ENCODE assay signal across 8 cellular contexts in the genomic region with DNA sequence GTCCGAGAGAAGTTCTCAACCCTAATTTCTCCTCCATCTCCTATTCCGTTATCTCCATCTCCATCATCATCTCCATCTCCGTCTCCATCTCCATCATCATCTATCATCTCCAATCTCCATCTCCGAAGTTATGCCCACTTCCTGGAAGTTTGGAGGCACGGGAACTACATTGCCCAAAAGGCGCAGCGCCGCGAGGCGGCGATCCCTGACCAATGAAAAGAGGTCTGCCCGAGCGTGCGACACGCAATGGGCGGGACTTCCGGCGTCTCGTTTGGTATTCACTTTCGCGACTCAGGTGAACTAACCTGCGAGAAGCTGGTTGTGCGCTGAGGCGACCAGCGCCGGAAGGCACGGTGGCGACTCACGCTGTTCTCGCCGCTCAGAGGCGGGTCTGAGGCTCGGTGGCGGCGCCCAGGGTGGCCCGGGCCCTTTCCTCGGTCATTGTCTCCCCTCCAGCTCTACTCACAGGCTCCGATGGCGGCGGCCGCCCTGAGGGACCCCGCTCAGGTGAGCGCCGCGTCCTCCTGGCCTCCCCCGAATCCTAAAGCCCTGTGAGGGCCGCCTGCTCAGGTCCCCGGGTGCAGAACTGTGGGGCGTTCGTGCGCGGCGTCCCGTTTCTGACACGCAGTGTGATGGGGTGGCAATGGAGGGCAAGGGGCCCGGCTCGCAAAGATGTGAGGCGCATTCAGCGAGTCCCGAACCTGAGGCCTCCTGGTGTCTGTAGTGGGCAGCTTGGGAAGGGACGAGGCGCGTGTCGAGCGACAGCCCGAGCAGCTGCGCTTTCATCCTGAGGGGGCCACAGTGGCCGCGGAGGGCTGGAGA. TPM values are rescaled to one million over a fixed set of nuclear protein-coding genes. Genes with fewer than 3 reads are reported as not detected.
DNase-seq lines count a peak whose midpoint lies in the region; ATAC-seq lines count a peak whose summit lies in the region.
"Not testable (repeated sequence)": the region's sequence is repeated elsewhere in the genome, so short reads cannot be mapped to it uniquely, and the experiment has no call there.

A gene (plus strand): TSS at position 274 of the 822 bp plus-strand sequence. CDS start 201 bp downstream, at position 475.

- peaks cover 10 to 15% (median 11%) of the 10 kb centered on the region in 3 donors for H3K4me1 Mint-ChIP-seq in IgD-negative memory B cell

- H3K9me3 Mint-ChIP-seq in IgD-negative memory B cell, result peaks cover 11 to 24% (median 18%) of the 10 kb centered on the region in 3 donors

- not testable (repeated sequence) for H3K27me3 Mint-ChIP-seq in IgD-negative memory B cell

- not testable (repeated sequence) for H3K4me1 ChIP-seq in esophagus (ENCODE audit: control insufficient read depth in 2 of 2, insufficient read depth in 2 of 2, low read length in 1 of 2); mucosa of stomach (ENCODE audit: control insufficient read depth, insufficient read depth, low read length)

- H3K36me3 Mint-ChIP-seq in IgD-negative memory B cell, result peaks cover 30% of the 10 kb centered on the region

- H3K4me3 Mint-ChIP-seq in IgD-negative memory B cell, result peak within 1 kb of the TSS; percentile 68 to 91 (median 86)

- H3K27me3 ChIP-seq in esophagus (ENCODE audit: control insufficient read depth in 1 of 2, insufficient read depth in 2 of 2, low read length in 2 of 2); mucosa of stomach (ENCODE audit: control insufficient read depth, insufficient read depth, low read length): not testable (repeated sequence)

- WGBS in esophagus, 2 donors, result 1 to 2% methylated on average over 57 to 59 of the region's 69 CpGs

- peak; percentile 74 for DNase-seq in DMS153 (lab: John Stamatoyannopoulos, UW)
- peak; percentile 93 for DNase-seq in OCI-M1 (lab: John Stamatoyannopoulos, UW)
- peak; percentile 86 for DNase-seq in activated T-cell treated with anti-CD3 and anti-CD28 coated beads for 48 hours (ENCODE audit: low read depth)
- DNase-seq in stimulated activated CD8-positive, alpha-beta memory T cell treated with anti-CD3 and anti-CD28 coated beads, Interleukin-4, amount 100 ng/mL, for 4 hours (ENCODE audit: low read depth in 2 of 2, low spot score in 1 of 2), result peak; percentile 88 to 89

- ATAC-seq in GM21529 (IDR thresholded peaks at IDR 0.05; ENCODE audit: unreplicated experiment), result peak; percentile 92

- peak within 1 kb of the TSS; percentile 62 to 92 for H3K27ac ChIP-seq in esophagus (ENCODE audit: low read depth in 2 of 2, low read length in 1 of 2)

- H3K9ac ChIP-seq in mucosa of stomach (ENCODE audit: low read length), result peak within 1 kb of the TSS; percentile 84

- H3K27ac Mint-ChIP-seq in IgD-negative memory B cell, result peak within 1 kb of the TSS; percentile 5 to 96 (median 40)

- H3K36me3 ChIP-seq in esophagus (ENCODE audit: control insufficient read depth in 2 of 2, insufficient read depth in 2 of 2, low read length in 1 of 2), result peaks cover 8 to 12% of the 10 kb centered on the region in 2 donors
- not testable (repeated sequence) for H3K36me3 ChIP-seq in mucosa of stomach (ENCODE audit: control insufficient read depth, insufficient read depth, low read length)

- H3K4me3 ChIP-seq in esophagus (ENCODE audit: low read depth in 1 of 2, low read length in 2 of 2), result peak within 1 kb of the TSS; percentile 77 to 97
- peak within 1 kb of the TSS; percentile 54 for H3K4me3 ChIP-seq in mucosa of stomach (ENCODE audit: low read length)

- H3K9me3 ChIP-seq in esophagus (ENCODE audit: control insufficient read depth in 2 of 2, insufficient read depth in 1 of 2, low read depth in 1 of 2, low read length in 1 of 2), result peaks cover 6 to 16% of the 10 kb centered on the region in 2 donors
- H3K9me3 ChIP-seq in mucosa of stomach (ENCODE audit: control insufficient read depth, low read length), result not testable (repeated sequence)

RNA-seq across cellular contexts. Expression of the gene that starts here (rescaled TPM):
- 12.4 TPM for polyA plus RNA-seq in IgD-negative memory B cell
- 1 to 10 TPM; 2.9 to 3.6 TPM for polyA plus RNA-seq in esophagus

Comparison
In these comparisons a context has a peak if more than half of its experiments do, and no peak if none do; other contexts are left out.
1. Peak in every context shown above with its lines: DNase-seq, ATAC-seq, H3K4me3 ChIP-seq and H3K27ac ChIP-seq.